ENCODE assay signal across 26 cellular contexts in genomic region chr17:71260366-71260765, GRCh38.
DNase-seq lines count a peak whose midpoint lies in the region; TF ChIP-seq lines count a peak whose summit lies in the region.
"Had no signal": no experiment of that assay in that cellular context is flagged by ENCODE, and none has a peak within 500 bp of the region (broad histone marks: within the 10 kb centered on the region; RNA-seq: fewer than 3 reads in every experiment).

No MANE protein-coding gene starts in this region.

- in situ Hi-C loops in GM23248 (cut with MboI) = no loop called here

- H4K20me1 ChIP-seq in GM23248 (ENCODE audit: insufficient read depth) (no peaks in the 10 kb centered on the region), SK-N-SH (ENCODE audit: insufficient read depth) (no peaks in the 10 kb centered on the region)

- no peaks in the 10 kb centered on the region for H3F3A ChIP-seq in GM23248 (ENCODE audit: insufficient read depth)
- H3F3A ChIP-seq in SK-N-SH (replicated peaks; ENCODE audit: insufficient read depth) = no peaks in the 10 kb centered on the region

- TF ChIP-seq CTCF in SK-N-SH (IDR thresholded peaks at IDR 0.05) (no peak), fibroblast of villous mesenchyme (IDR thresholded peaks at IDR 0.05; ENCODE audit: insufficient read depth, low read depth, low read length) (no peak)

- no peak for TF ChIP-seq EP300 in SK-N-SH (IDR thresholded peaks at IDR 0.05; ENCODE audit: borderline replicate concordance in 1 of 2, low read depth in 1 of 2, low read length in 1 of 2)

- H3K4me2 ChIP-seq in GM23248 (ENCODE audit: unreplicated experiment) (no peak overlapping the region), SK-N-SH (no peak overlapping the region)
- H3K4me2 ChIP-seq: KMS-11 had no signal

- WGBS in GM23248 (ENCODE audit: low coverage in 1 of 2, low lambda C conversion rate in 2 of 2, missing lambda C conversion rate in 2 of 2), 2 experiments = 29 to 30% methylated on average over 5 of the region's 5 CpGs
- 44% methylated on average over 5 of the region's 5 CpGs for WGBS in SK-N-SH (ENCODE audit: low lambda C conversion rate)

- peaks cover 6% of the 10 kb centered on the region for H3K4me1 ChIP-seq in GM23248 (ENCODE audit: insufficient read depth)
- H3K4me1 ChIP-seq in SK-N-SH (ENCODE audit: control insufficient read depth in 1 of 2, insufficient read depth in 2 of 2, low read depth in 1 of 2, low read length in 1 of 2) = peaks cover 0 to 2% of the 10 kb centered on the region in 2 experiments; a peak in 1 of 4 replicates
- H3K4me1 ChIP-seq in SJCRH30 = no peaks in the 10 kb centered on the region
- H3K4me1 ChIP-seq: sigmoid colon, SJSA1 had no signal

- H3K9ac ChIP-seq in GM23248 (no peak overlapping the region), SK-N-SH (no peak overlapping the region)
- H3K9ac ChIP-seq: KMS-11 had no signal

- H3K27me3 ChIP-seq in GM23248 (replicated peaks; ENCODE audit: insufficient read depth) (no peaks in the 10 kb centered on the region), SK-N-SH (ENCODE audit: insufficient read depth) (no peaks in the 10 kb centered on the region), SJCRH30 (no peaks in the 10 kb centered on the region)
- H3K27me3 ChIP-seq: sigmoid colon, SJSA1 had no signal

- H3K4me3 ChIP-seq in GM23248 = no peak overlapping the region
- H3K4me3 ChIP-seq in SK-N-SH (ENCODE audit: low read depth in 2 of 2, low read length in 1 of 2) = no peak overlapping the region
- no peak overlapping the region for H3K4me3 ChIP-seq in fibroblast of villous mesenchyme (ENCODE audit: low read depth, low read length)
- H3K4me3 ChIP-seq in SJCRH30 = no peak overlapping the region
- H3K4me3 ChIP-seq: sigmoid colon, SJSA1, thoracic aorta had no signal

- H3K27ac ChIP-seq in GM23248 (no peak overlapping the region), SK-N-SH (ENCODE audit: low read depth in 2 of 2, low read length in 1 of 2) (no peak overlapping the region), SJCRH30 (no peak overlapping the region)
- H3K27ac ChIP-seq: KMS-11, SJSA1, thoracic aorta had no signal

- H3K36me3 ChIP-seq in GM23248 (ENCODE audit: low read depth) (no peaks in the 10 kb centered on the region), SK-N-SH (replicated peaks in 1 of 2; ENCODE audit: control insufficient read depth in 1 of 2, insufficient read depth in 2 of 2, low read length in 1 of 2) (no peaks in the 10 kb centered on the region), SJCRH30 (no peaks in the 10 kb centered on the region)
- H3K36me3 ChIP-seq: sigmoid colon, SJSA1, thoracic aorta had no signal

- no peak for TF ChIP-seq RAD21 in SK-N-SH (IDR thresholded peaks at IDR 0.05; ENCODE audit: low read length)

- no peaks in the 10 kb centered on the region for H3K9me3 ChIP-seq in GM23248 (ENCODE audit: low read depth)
- H3K9me3 ChIP-seq in SK-N-SH = no peaks in the 10 kb centered on the region
- H3K9me3 ChIP-seq in SJCRH30 (replicated peaks) = no peaks in the 10 kb centered on the region
- H3K9me3 ChIP-seq: sigmoid colon, thoracic aorta had no signal

- DNase-seq in AG08395 (ENCODE audit: low spot score) (peak; percentile 34), GM23248 (peak; percentile 79), SK-N-SH (no peak), fibroblast of villous mesenchyme (ENCODE audit: low read depth) (peak; percentile 5), inferior parietal cortex (ENCODE audit: extremely low spot score) (no peak), NCI-H2171 (lab: John Stamatoyannopoulos, UW) (no peak), SJCRH30 (no peak), activated gamma-delta T cell treated with Interleukin-2 at 50 U/mL for 16 hours (no peak)
- DNase-seq: activated B cell treated with CpG ODN at 0.5 μM for 24 hours; activated CD4-positive, alpha-beta memory T cell treated with anti-CD3 and anti-CD28 coated beads for 36 hours; activated gamma-delta T cell; activated T-cell treated with anti-CD3 and anti-CD28 coated beads for 4 hours; CD8-positive, alpha-beta memory T cell; DMS53; erythroblast; H9; left cardiac atrium; NCI-H1048; NCI-H2107; NCI-H774; posterior cingulate gyrus; sigmoid colon; stimulated activated naive B cell treated with anti-CD40 and anti-IgM and Interleukin-4, amounts not matched to agents 10 μg/mL and 1 μg/mL and 100 μg/mL, for 72 hours had no signal

- POLR2A ChIA-PET in SK-N-SH (lab: Yijun Ruan, JAX) = no interaction called here

- no peaks in the 10 kb centered on the region; the same call in 1 of the 2 replicates for H3K9me2 ChIP-seq in GM23248 (ENCODE audit: insufficient read depth)
- H3K9me2 ChIP-seq in SK-N-SH = no peaks in the 10 kb centered on the region; the same call in 1 of the 2 replicates

- H2AFZ ChIP-seq in GM23248 (no peak overlapping the region), SK-N-SH (ENCODE audit: low read depth) (no peak overlapping the region)

- CTCF ChIA-PET in SK-N-SH (lab: Yijun Ruan, JAX) = interaction anchor here (1.4 kb wide), 1 partner anchor 15 kb away, joined by 5 read pairs; no protein-coding TSS in a partner anchor

- H3K79me2 ChIP-seq in GM23248 (ENCODE audit: insufficient read depth) (no peaks in the 10 kb centered on the region), SK-N-SH (ENCODE audit: insufficient read depth) (no peaks in the 10 kb centered on the region)

TF ChIP-seq in SK-N-SH, 30 proteins besides CTCF, POLR2A, EP300 and RAD21:
- TF ChIP-seq FOSL2 (IDR thresholded peaks at IDR 0.05; ENCODE audit: borderline replicate concordance, low read depth) = 0 out of 2 replicates have a peak, but pooled peaks have one; percentile 5
- no peak for TF ChIP-seq YY1 (IDR thresholded peaks at IDR 0.05; ENCODE audit: low read depth)

Comparison
In these comparisons a context has a peak if more than half of its experiments do, and no peak if none do; other contexts are left out.
1. DNase-seq: peak in AG08395 (single experiment), GM23248 (single experiment) and fibroblast of villous mesenchyme (single experiment); none in SK-N-SH (single experiment), inferior parietal cortex (single experiment), NCI-H2171 (single experiment), SJCRH30 (0 of 2) and activated gamma-delta T cell treated with Interleukin-2 at 50 U/mL for 16 hours (single experiment).